ENCODE assay signal across 8 cellular contexts in genomic region chr9:88118121-88118520, GRCh38. TPM values are rescaled to one million over a fixed set of nuclear protein-coding genes. Genes with fewer than 3 reads are reported as not detected.
"Had no signal": no experiment of that assay in that cellular context is flagged by ENCODE, and none has a peak within 500 bp of the region (broad histone marks: within the 10 kb centered on the region; RNA-seq: fewer than 3 reads in every experiment).

No MANE protein-coding gene starts in this region.

RNA-seq across cellular contexts. Expression of gene SPATA31C2, which starts 20.2 kb away (rescaled TPM):
- total RNA-seq: HT1080, LHCN-M2, NCI-H460, PC-9, Peyer's patch, Right ventricle myocardium inferior, RPMI7951 had no signal
- polyA plus RNA-seq: IgD-negative memory B cell had no signal
